9 cellular contexts compared by ENCODE assay signal in genomic region chr2:208315081-208315788, GRCh38. TPM values are rescaled to one million over a fixed set of nuclear protein-coding genes. Genes with fewer than 3 reads are reported as not detected.
DNase-seq lines count a peak whose midpoint lies in the region; ATAC-seq, FAIRE-seq and TF ChIP-seq lines count a peak whose summit lies in the region.
"Had no signal": no experiment of that assay in that cellular context is flagged by ENCODE, and none has a peak within 500 bp of the region (broad histone marks: within the 10 kb centered on the region; RNA-seq: fewer than 3 reads in every experiment).

No MANE protein-coding gene starts in this region.

- H3K27me3 Mint-ChIP-seq in activated T-cell treated with anti-CD3 and anti-CD28 coated beads, Interleukin-2, amount 50 U/mL, for 24 hours, result no peaks in the 10 kb centered on the region
- H3K27me3 Mint-ChIP-seq in activated naive CD8-positive, alpha-beta T cell treated with anti-CD3 and anti-CD28 coated beads for 36 hours, result no peaks in the 10 kb centered on the region

- no peaks in the 10 kb centered on the region for H3K9me3 ChIP-seq in suprapubic skin
- H3K9me3 ChIP-seq: BE2C had no signal

- no peak for FAIRE-seq in H54 (lab: Jason Lieb, UNC)

- WGBS in suprapubic skin, result 65% methylated on average over 8 of the region's 8 CpGs

- H3K4me3 Mint-ChIP-seq in activated T-cell treated with anti-CD3 and anti-CD28 coated beads, Interleukin-2, amount 50 U/mL, for 24 hours, result no peak overlapping the region
- H3K4me3 Mint-ChIP-seq in activated naive CD8-positive, alpha-beta T cell treated with anti-CD3 and anti-CD28 coated beads for 36 hours, result no peak overlapping the region

- H3K27me3 ChIP-seq in suprapubic skin, result no peaks in the 10 kb centered on the region
- H3K27me3 ChIP-seq: BE2C had no signal

- peaks cover 34% of the 10 kb centered on the region for H3K4me1 Mint-ChIP-seq in activated T-cell treated with anti-CD3 and anti-CD28 coated beads, Interleukin-2, amount 50 U/mL, for 24 hours (ENCODE audit: low read depth)
- H3K4me1 Mint-ChIP-seq in activated naive CD8-positive, alpha-beta T cell treated with anti-CD3 and anti-CD28 coated beads for 36 hours, result peaks cover 25% of the 10 kb centered on the region

- peak overlapping the region; percentile 67 for H3K27ac Mint-ChIP-seq in activated T-cell treated with anti-CD3 and anti-CD28 coated beads, Interleukin-2, amount 50 U/mL, for 24 hours
- H3K27ac Mint-ChIP-seq in activated naive CD8-positive, alpha-beta T cell treated with anti-CD3 and anti-CD28 coated beads for 36 hours, result peak overlapping the region; percentile 40

- H3K4me3 ChIP-seq in suprapubic skin, result no peak overlapping the region

- H3K9me3 Mint-ChIP-seq in activated T-cell treated with anti-CD3 and anti-CD28 coated beads, Interleukin-2, amount 50 U/mL, for 24 hours, result no peaks in the 10 kb centered on the region
- H3K9me3 Mint-ChIP-seq in activated naive CD8-positive, alpha-beta T cell treated with anti-CD3 and anti-CD28 coated beads for 36 hours, result no peaks in the 10 kb centered on the region

- TF ChIP-seq CTCF in suprapubic skin (IDR thresholded peaks at IDR 0.05), result no peak

- no peak for TF ChIP-seq EP300 in suprapubic skin (IDR thresholded peaks at IDR 0.05)

- peaks cover 20% of the 10 kb centered on the region for H3K4me1 ChIP-seq in suprapubic skin
- H3K4me1 ChIP-seq: BE2C had no signal

- ATAC-seq in HG02973 (IDR thresholded peaks at IDR 0.05; ENCODE audit: unreplicated experiment), result peak; percentile 75

- DNase-seq in activated T-cell treated with anti-CD3 and anti-CD28 coated beads, Interleukin-2, amount 50 U/mL, for 24 hours, result no peak
- DNase-seq in activated T-cell treated with anti-CD3 and anti-CD28 coated beads for 4 hours (no peak), suprapubic skin (ENCODE audit: low spot score in 2 of 2) (peak; percentile 79 to 83), NCI-H1694 treated with DMSO at 0.1 percent for 48 hours (lab: John Stamatoyannopoulos, UW) (no peak), NCI-H2171 treated with DMSO at 0.1 percent for 48 hours (lab: John Stamatoyannopoulos, UW) (no peak), H54 (ENCODE audit: insufficient read length, low spot score) (no peak)
- DNase-seq in activated naive CD8-positive, alpha-beta T cell treated with anti-CD3 and anti-CD28 coated beads for 36 hours, result no peak
- DNase-seq: BE2C had no signal

- no peak overlapping the region for H3K27ac ChIP-seq in suprapubic skin

- TF ChIP-seq POLR2A in suprapubic skin (IDR thresholded peaks at IDR 0.05) (no peak), H54 (IDR thresholded peaks at IDR 0.05; ENCODE audit: low read depth, low read length) (no peak)

- H3K36me3 Mint-ChIP-seq in activated T-cell treated with anti-CD3 and anti-CD28 coated beads, Interleukin-2, amount 50 U/mL, for 24 hours (ENCODE audit: low read depth), result peaks cover 78% of the 10 kb centered on the region
- peaks cover 20% of the 10 kb centered on the region for H3K36me3 Mint-ChIP-seq in activated naive CD8-positive, alpha-beta T cell treated with anti-CD3 and anti-CD28 coated beads for 36 hours

- peaks cover 22% of the 10 kb centered on the region for H3K36me3 ChIP-seq in suprapubic skin

RNA-seq across cellular contexts. Expression of gene PIKFYVE, which starts 49.2 kb away (rescaled TPM):
- total RNA-seq in activated naive CD8-positive, alpha-beta T cell treated with anti-CD3 and anti-CD28 coated beads for 36 hours, result 10 to 100 TPM; 13.5 to 13.6 TPM
- 10 to 100 TPM; 25.0 to 55.9 (median 26.7) TPM for total RNA-seq in suprapubic skin

Comparison
In these comparisons a context has a peak if more than half of its experiments do, and no peak if none do; other contexts are left out.
1. DNase-seq: peak in suprapubic skin (2 of 2); none in activated T-cell treated with anti-CD3 and anti-CD28 coated beads, Interleukin-2, amount 50 U/mL, for 24 hours (single experiment), activated T-cell treated with anti-CD3 and anti-CD28 coated beads for 4 hours (single experiment), activated naive CD8-positive, alpha-beta T cell treated with anti-CD3 and anti-CD28 coated beads for 36 hours (single experiment), NCI-H1694 treated with DMSO at 0.1 percent for 48 hours (single experiment), NCI-H2171 treated with DMSO at 0.1 percent for 48 hours (single experiment) and H54 (single experiment).